Comparison of ENCODE assay signal across 18 cellular contexts in genomic region chr5:35861718-35862117, GRCh38. TPM values are rescaled to one million over a fixed set of nuclear protein-coding genes. Genes with fewer than 3 reads are reported as not detected.
DNase-seq lines count a peak whose midpoint lies in the region; ATAC-seq and TF ChIP-seq lines count a peak whose summit lies in the region.
"Had no signal": no experiment of that assay in that cellular context is flagged by ENCODE, and none has a peak within 500 bp of the region (broad histone marks: within the 10 kb centered on the region; RNA-seq: fewer than 3 reads in every experiment).

No MANE protein-coding gene starts in this region.

- DNase-seq in MCF 10A (ENCODE audit: unreplicated experiment) (no peak), mammary epithelial cell (no peak), RPMI7951 (ENCODE audit: low read depth) (peak; percentile 51), pons (ENCODE audit: low spot score) (no peak), testis (no peak), OCI-LY7 (ENCODE audit: low spot score) (no peak)
- DNase-seq in central memory CD8-positive, alpha-beta T cell (ENCODE audit: low spot score in 2 of 2): no peak
- DNase-seq: activated CD4-positive, CD25-positive, alpha-beta regulatory T cell treated with anti-CD3 and anti-CD28 coated beads, Interleukin-2, amount 50 U/mL, for 72 hours; activated effector memory CD4-positive, alpha-beta T cell treated with anti-CD3 and anti-CD28 coated beads, Interleukin-2, amount 50 U/mL, for 16 hours; caudate nucleus; DMS79; MM.1S; NCI-H2081; NCI-H69 had no signal

- H3K36me3 ChIP-seq in mammary epithelial cell (ENCODE audit: insufficient read depth, low read length): peaks cover 3% of the 10 kb centered on the region
- H3K36me3 ChIP-seq in thymus (ENCODE audit: control insufficient read depth, insufficient read depth): peaks cover 17% of the 10 kb centered on the region
- H3K36me3 ChIP-seq in testis (ENCODE audit: low read depth, missing control alignments): no peaks in the 10 kb centered on the region
- peaks cover 80% of the 10 kb centered on the region for H3K36me3 ChIP-seq in OCI-LY7 (ENCODE audit: insufficient read depth, low read length)

- no peaks in the 10 kb centered on the region for H3K9me3 Mint-ChIP-seq in MCF 10A (ENCODE audit: unreplicated experiment)
- no peaks in the 10 kb centered on the region for H3K9me3 Mint-ChIP-seq in central memory CD8-positive, alpha-beta T cell

- ATAC-seq in central memory CD8-positive, alpha-beta T cell (replicated peaks; ENCODE audit: extremely low read depth, poor library complexity, severe bottlenecking): no peak
- ATAC-seq: GM23338, Panc1 had no signal

- BruUV-seq in MCF 10A (replicated peaks; lab: Mats Ljungman, UMichigan): no TSS peak
- BruUV-seq in mammary epithelial cell (replicated peaks; lab: Mats Ljungman, UMichigan): no TSS peak
- BruUV-seq in OCI-LY7 (replicated peaks; lab: Mats Ljungman, UMichigan): no TSS peak

- WGBS in mammary epithelial cell (ENCODE audit: low coverage, missing lambda C conversion rate): 100% methylated on average over 1 of the region's 1 CpG
- WGBS in thymus: 100% methylated on average over 1 of the region's 1 CpG
- 62 to 71% methylated on average over 1 of the region's 1 CpG for WGBS in testis, 2 donors

- H3K9me2 ChIP-seq in OCI-LY7 (ENCODE audit: insufficient read depth, low read length): no peaks in the 10 kb centered on the region

- no peak overlapping the region for H3K4me3 Mint-ChIP-seq in MCF 10A (ENCODE audit: unreplicated experiment)
- peak overlapping the region; percentile 77 for H3K4me3 Mint-ChIP-seq in central memory CD8-positive, alpha-beta T cell
- H3K4me3 Mint-ChIP-seq: GM23338 had no signal

- dilution Hi-C loops in mammary epithelial cell (cut with HindIII; ENCODE audit: low sequenced_read_pairs): no loop called here

- H3K27ac ChIP-seq in mammary epithelial cell (ENCODE audit: insufficient read depth, low read depth, low read length): no peak overlapping the region
- no peak overlapping the region for H3K27ac ChIP-seq in thymus (ENCODE audit: low read depth)
- H3K27ac ChIP-seq in testis: no peak overlapping the region
- H3K27ac ChIP-seq in OCI-LY7 (ENCODE audit: low read depth, low read length, poor library complexity, severe bottlenecking): no peak overlapping the region

- no peak for TF ChIP-seq POLR2A in testis (IDR thresholded peaks at IDR 0.05)

- no peaks in the 10 kb centered on the region for H3K9me3 ChIP-seq in mammary epithelial cell (replicated peaks; ENCODE audit: insufficient read depth, low read length)
- peaks cover 1% of the 10 kb centered on the region for H3K9me3 ChIP-seq in thymus (ENCODE audit: control insufficient read depth)
- no peaks in the 10 kb centered on the region for H3K9me3 ChIP-seq in testis
- peaks cover 14% of the 10 kb centered on the region for H3K9me3 ChIP-seq in OCI-LY7 (ENCODE audit: low read length)

- no peak overlapping the region for H3K9ac ChIP-seq in mammary epithelial cell (ENCODE audit: insufficient read depth, low read length)

- peaks cover 24% of the 10 kb centered on the region for H3K4me1 ChIP-seq in mammary epithelial cell (ENCODE audit: insufficient read depth, low read length)
- H3K4me1 ChIP-seq in thymus (ENCODE audit: control insufficient read depth, insufficient read depth, low read length): peaks cover 8% of the 10 kb centered on the region
- H3K4me1 ChIP-seq in testis: peaks cover 6% of the 10 kb centered on the region
- peaks cover 28% of the 10 kb centered on the region for H3K4me1 ChIP-seq in OCI-LY7 (ENCODE audit: insufficient read depth, low read length, poor library complexity, severe bottlenecking)

- H3K36me3 Mint-ChIP-seq in MCF 10A (ENCODE audit: insufficient read depth, unreplicated experiment): no peaks in the 10 kb centered on the region
- peaks cover 90% of the 10 kb centered on the region for H3K36me3 Mint-ChIP-seq in central memory CD8-positive, alpha-beta T cell (ENCODE audit: insufficient read depth)

- in situ Hi-C loops in mammary epithelial cell (cut with MboI; ENCODE audit: low sequenced_read_pairs in 2 of 2): no loop called here

- peaks cover 14% of the 10 kb centered on the region for H3K4me1 Mint-ChIP-seq in MCF 10A (ENCODE audit: insufficient read depth, unreplicated experiment)
- H3K4me1 Mint-ChIP-seq in central memory CD8-positive, alpha-beta T cell: peaks cover 74% of the 10 kb centered on the region

- intact Hi-C loops in MCF 10A (cut with micrococcal nuclease): no loop called here
- intact Hi-C loops in mammary epithelial cell (cut with micrococcal nuclease): no loop called here
- intact Hi-C loops in testis (cut with DNase I; ENCODE audit: low total_unique reads): no loop called here
- intact Hi-C loops in OCI-LY7 (cut with micrococcal nuclease; ENCODE audit: unreplicated experiment): no loop called here

- H3K4me2 ChIP-seq in mammary epithelial cell (ENCODE audit: insufficient read depth, low read depth, low read length) (no peak overlapping the region), OCI-LY7 (ENCODE audit: low read length) (no peak overlapping the region)
- H3K4me2 ChIP-seq: GM23338 had no signal

- POLR2A ChIA-PET in MCF 10A (lab: Yijun Ruan, JAX): interaction anchor here (0.6 to 0.8 kb wide), 2 partner anchors 11 to 24 kb away, joined by 3 to 4 read pairs; no protein-coding TSS in a partner anchor
- POLR2A ChIA-PET in OCI-LY7 (lab: Charles Lee): interaction anchor here (0.7 to 1.8 kb wide), 2 partner anchors 9 to 19 kb away, joined by 3 to 6 read pairs; no protein-coding TSS in a partner anchor

- TF ChIP-seq CTCF in MCF 10A (IDR thresholded peaks at IDR 0.05; ENCODE audit: unreplicated experiment) (no peak), mammary epithelial cell (conservative IDR thresholded peaks at IDR 0.05 in 1 of 2, IDR thresholded peaks at IDR 0.05 in 1 of 2; ENCODE audit: extremely low read depth in 1 of 2, insufficient read depth in 1 of 2, low read depth in 1 of 2, low read length in 2 of 2) (no peak), testis (IDR thresholded peaks at IDR 0.05) (no peak), OCI-LY7 (conservative IDR thresholded peaks at IDR 0.05; ENCODE audit: low read length) (no peak)

- H3K27me3 ChIP-seq in mammary epithelial cell (ENCODE audit: insufficient read depth, low read length) (no peaks in the 10 kb centered on the region), thymus (ENCODE audit: control insufficient read depth, insufficient read depth) (no peaks in the 10 kb centered on the region), testis (no peaks in the 10 kb centered on the region)

- H3K27ac Mint-ChIP-seq in MCF 10A (ENCODE audit: low read depth, unreplicated experiment): peak overlapping the region; percentile 39
- peak overlapping the region; percentile 99 for H3K27ac Mint-ChIP-seq in central memory CD8-positive, alpha-beta T cell (ENCODE audit: low read depth)
- H3K27ac Mint-ChIP-seq: GM23338 had no signal

- H3K4me3 ChIP-seq in mammary epithelial cell (replicated peaks in 1 of 3; ENCODE audit: insufficient read depth in 1 of 3, low read depth in 2 of 3, low read length in 3 of 3) (no peak overlapping the region), thymus (ENCODE audit: low read length) (peak overlapping the region; percentile 72), testis (no peak overlapping the region), OCI-LY7 (ENCODE audit: low read depth, low read length, poor library complexity, severe bottlenecking) (no peak overlapping the region)
- H3K4me3 ChIP-seq: GM23338 had no signal

- H3K27me3 Mint-ChIP-seq in MCF 10A (ENCODE audit: insufficient read depth, unreplicated experiment): no peaks in the 10 kb centered on the region
- H3K27me3 Mint-ChIP-seq in central memory CD8-positive, alpha-beta T cell: no peaks in the 10 kb centered on the region

- no peaks in the 10 kb centered on the region for H3K79me2 ChIP-seq in mammary epithelial cell (ENCODE audit: insufficient read depth, low read length)
- H3K79me2 ChIP-seq in OCI-LY7 (ENCODE audit: insufficient read depth, low read depth, low read length): peaks cover 56% of the 10 kb centered on the region

- CTCF ChIA-PET in MCF 10A (lab: Yijun Ruan, JAX) (no interaction called here), mammary epithelial cell (lab: Charles Lee; ENCODE audit: low non-redundant PET) (interaction anchor here (0.6 kb wide), 1 partner anchor 207 kb away, joined by 7 read pairs; no protein-coding TSS in a partner anchor), OCI-LY7 (lab: Charles Lee; ENCODE audit: unreplicated experiment) (no interaction called here)

- H4K20me1 ChIP-seq in mammary epithelial cell (ENCODE audit: insufficient read depth, low read length): no peaks in the 10 kb centered on the region
- H4K20me1 ChIP-seq in OCI-LY7 (ENCODE audit: insufficient read depth, low read length): no peaks in the 10 kb centered on the region

- H2AFZ ChIP-seq in mammary epithelial cell (ENCODE audit: low read depth, low read length) (no peak overlapping the region), OCI-LY7 (ENCODE audit: low read length) (no peak overlapping the region)
- H2AFZ ChIP-seq: GM23338 had no signal

RNA-seq across cellular contexts. Expression of gene IL7R, which starts 5.0 kb away (rescaled TPM):
- total RNA-seq in MCF 10A (2022) (0.26 and 0.44 TPM in 2 replicates), mammary epithelial cell (1 to 10 TPM; 1.0 to 9.2 TPM), testis (10 to 100 TPM in 1 of 2 donors, 1 to 10 TPM in 1; 7.6 to 17.5 TPM), OCI-LY7 (2022) (4.6 and 4.7 TPM in 2 replicates)
- polyA plus RNA-seq in mammary epithelial cell (5.3 TPM), thymus (167 TPM), testis (ENCODE audit: insufficient read depth, low read depth, low replicate concordance) (12.1 TPM)
- 2.6 TPM for polyA minus RNA-seq in mammary epithelial cell
- total RNA-seq in RPMI7951 (2014; rRNA removed; shearing (Covaris generic)): 1.6 and 2.0 TPM in 2 replicates
- total RNA-seq in OCI-LY7 (2014; rRNA removed; shearing (Covaris generic)): 59.9 and 62.2 TPM in 2 replicates
- total RNA-seq: GM23338 had no signal
- polyA plus RNA-seq: GM23338, neural cell had no signal
